In the genomic region with DNA sequence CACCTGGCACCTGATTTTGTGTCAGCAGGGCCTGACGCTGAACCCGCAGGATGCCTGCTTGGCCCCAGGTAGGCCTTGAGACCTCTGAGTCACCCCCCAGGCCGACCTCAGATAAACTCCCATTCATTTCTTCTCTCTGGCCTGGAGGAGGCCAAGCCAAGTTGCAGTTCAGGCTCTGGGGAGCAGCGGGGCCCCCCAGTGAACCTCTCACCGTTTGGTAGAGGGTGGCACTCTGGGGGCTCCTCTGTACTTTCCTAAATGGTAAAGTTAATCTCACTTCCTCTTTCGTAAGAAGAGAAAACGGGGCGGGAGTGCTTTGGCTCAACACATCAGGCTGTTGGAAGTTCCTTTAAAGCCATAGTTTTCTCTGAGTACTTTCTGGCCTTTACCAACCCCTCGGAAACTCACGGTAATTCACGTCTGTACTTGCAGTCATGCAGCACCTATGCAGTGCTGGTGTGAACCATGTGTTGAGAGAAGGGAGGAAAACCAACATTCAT, we compare ENCODE assay signal across 8 cellular contexts. TPM values are rescaled to one million over a fixed set of nuclear protein-coding genes. Genes with fewer than 3 reads are reported as not detected.
DNase-seq lines count a peak whose midpoint lies in the region; ATAC-seq, FAIRE-seq and TF ChIP-seq lines count a peak whose summit lies in the region.

No MANE protein-coding gene starts in this region.

- DNase-seq in A549 (ENCODE audit: low read depth in 1 of 2, low spot score in 1 of 2): no peak
- DNase-seq in GM20000 (ENCODE audit: low spot score): peak; percentile 72
- peak; percentile 90 for DNase-seq in Karpas-422
- no peak for DNase-seq in stimulated activated CD4-positive, alpha-beta T cell treated with anti-CD3 and anti-CD28 coated beads, Interleukin-1b, Interleukin-23, amount 100 ng/mL, for 48 hours
- DNase-seq in DMS 273 (lab: John Stamatoyannopoulos, UW; ENCODE audit: unreplicated experiment): no peak
- no peak for DNase-seq in H9

- H3K79me2 ChIP-seq in Karpas-422 (ENCODE audit: low read length) (no peaks in the 10 kb centered on the region), H9 (ENCODE audit: insufficient read depth, low read length) (no peaks in the 10 kb centered on the region)

- H3K4me1 Mint-ChIP-seq in H9: peaks cover 42 to 50% of the 10 kb centered on the region in 2 experiments

- no peak overlapping the region for H3K4me3 ChIP-seq in A549
- peak overlapping the region; percentile 37; the same call in 1 of the 2 replicates for H3K4me3 ChIP-seq in Karpas-422 (ENCODE audit: low read length)
- peak overlapping the region in 1 of 2 donors; percentile 8 for H3K4me3 ChIP-seq in gastroesophageal sphincter

- H3K9me2 ChIP-seq in Karpas-422 (replicated peaks; ENCODE audit: insufficient read depth, low read length): no peaks in the 10 kb centered on the region

- H3K27ac Mint-ChIP-seq in H9: no peak overlapping the region

- H3K9ac ChIP-seq in Karpas-422 (ENCODE audit: low read length): peak overlapping the region; percentile 45; the same call in 1 of the 2 replicates
- H3K9ac ChIP-seq in H9 (ENCODE audit: extremely low read depth, insufficient read length, low read length): no peak overlapping the region

- no peak overlapping the region for H2BK120ac ChIP-seq in H9 (ENCODE audit: low read depth, low read length, poor library complexity, severe bottlenecking)

- no peak overlapping the region for H3K23ac ChIP-seq in H9 (ENCODE audit: insufficient read length, low read depth, low read length)

- no peaks in the 10 kb centered on the region for H3K36me3 ChIP-seq in Karpas-422 (ENCODE audit: insufficient read depth, low read length)
- peaks cover 0 to 5% of the 10 kb centered on the region in 2 donors for H3K36me3 ChIP-seq in gastroesophageal sphincter

- H2BK12ac ChIP-seq in H9 (ENCODE audit: insufficient read length, low read depth, low read length): no peak overlapping the region

- no peak overlapping the region for H4K8ac ChIP-seq in H9 (replicated peaks; ENCODE audit: insufficient read length, low read depth, low read length)

- peaks cover 42% of the 10 kb centered on the region for H3K4me1 ChIP-seq in A549
- H3K4me1 ChIP-seq in Karpas-422 (ENCODE audit: low read length): peaks cover 41% of the 10 kb centered on the region
- peaks cover 0 to 69% (median 7%) of the 10 kb centered on the region in 3 donors for H3K4me1 ChIP-seq in gastroesophageal sphincter
- no peaks in the 10 kb centered on the region; the same call in 1 of the 2 replicates for H3K4me1 ChIP-seq in H9 (ENCODE audit: insufficient read depth, low read length)

- POLR2A ChIA-PET in A549 (lab: Yijun Ruan, JAX): no interaction called here

- H3K79me1 ChIP-seq in H9 (ENCODE audit: insufficient read depth, low read depth, low read length, poor library complexity, severe bottlenecking): no peaks in the 10 kb centered on the region

- H3K27me3 ChIP-seq in Karpas-422 (ENCODE audit: low read length): peaks cover 4% of the 10 kb centered on the region; the same call in 1 of the 2 replicates
- no peaks in the 10 kb centered on the region for H3K27me3 ChIP-seq in gastroesophageal sphincter
- H3K27me3 ChIP-seq in H9 (ENCODE audit: insufficient read depth, low read length): peaks cover 15% of the 10 kb centered on the region

- WGBS in A549 (ENCODE audit: missing lambda C conversion rate): 83% methylated on average over 11 of the region's 11 CpGs
- 59 to 72% methylated on average over 7 to 8 of the region's 11 CpGs for WGBS in gastroesophageal sphincter (ENCODE audit: low coverage in 1 of 2), 2 donors
- WGBS in H9 (ENCODE audit: extremely low coverage, insufficient read length, low lambda C conversion rate): no CpG with 5 or more reads among the region's 11 CpGs

- peak overlapping the region in 1 of 2 experiments; percentile 57; a peak in 2 of 6 replicates for H3K27ac ChIP-seq in A549
- peak overlapping the region; percentile 39; the same call in 1 of the 2 replicates for H3K27ac ChIP-seq in Karpas-422 (ENCODE audit: low read length)
- peak overlapping the region in 3 of 4 donors; percentile 48 to 96 (median 95) for H3K27ac ChIP-seq in gastroesophageal sphincter
- no peak overlapping the region for H3K27ac ChIP-seq in H9 (ENCODE audit: insufficient read length, low read depth, low read length)

- H2BK5ac ChIP-seq in H9 (ENCODE audit: insufficient read length, low read length): no peak overlapping the region

- no peak overlapping the region for H3T11ph ChIP-seq in H9 (ENCODE audit: low read length)

- no peaks in the 10 kb centered on the region for H3K9me3 ChIP-seq in A549
- H3K9me3 ChIP-seq in Karpas-422 (ENCODE audit: low read length): no peaks in the 10 kb centered on the region
- no peaks in the 10 kb centered on the region for H3K9me3 ChIP-seq in gastroesophageal sphincter
- no peaks in the 10 kb centered on the region for H3K9me3 ChIP-seq in H9 (ENCODE audit: control insufficient read depth, low read depth, low read length)

- no peak for TF ChIP-seq RAD21 in A549 (conservative IDR thresholded peaks at IDR 0.05 in 1 of 2, IDR thresholded peaks at IDR 0.05 in 1 of 2)

- peaks cover 3% of the 10 kb centered on the region; the same call in 1 of the 2 replicates for H4K20me1 ChIP-seq in Karpas-422 (ENCODE audit: insufficient read depth, low read depth, low read length)
- H4K20me1 ChIP-seq in H9 (ENCODE audit: control insufficient read depth, insufficient read depth, insufficient read length): no peaks in the 10 kb centered on the region

- CTCF ChIA-PET in A549 (lab: Yijun Ruan, JAX): interaction anchor here (1.2 to 2.1 kb wide), 2 partner anchors 96 to 274 kb away, joined by 6 to 12 read pairs; no protein-coding TSS in a partner anchor

- H3K14ac ChIP-seq in H9 (ENCODE audit: insufficient read depth, low read length): no peak overlapping the region

- H3K4ac ChIP-seq in H9 (ENCODE audit: low read depth, low read length): no peak overlapping the region

- ATAC-seq in A549: no peak
- ATAC-seq in gastroesophageal sphincter: no peak
- no peak for ATAC-seq in GM21515 (IDR thresholded peaks at IDR 0.05; ENCODE audit: unreplicated experiment)

- no peak overlapping the region for H2AK5ac ChIP-seq in H9 (ENCODE audit: insufficient read length, low read length)

- no peak overlapping the region for H3K18ac ChIP-seq in H9 (ENCODE audit: insufficient read length, low read depth, low read length)

- no peak overlapping the region for H4K5ac ChIP-seq in H9 (ENCODE audit: insufficient read length, low read depth, low read length)

- no peak overlapping the region for H2BK15ac ChIP-seq in H9 (ENCODE audit: low read depth, low read length)

- peaks cover 54% of the 10 kb centered on the region for H3K27me3 Mint-ChIP-seq in H9 (ENCODE audit: low read depth)

- no peak overlapping the region for H4K91ac ChIP-seq in H9 (ENCODE audit: insufficient read length, low read depth, low read length)

- FAIRE-seq in A549 (lab: Jason Lieb, UNC): no peak

- H3K4me2 ChIP-seq in A549: peak overlapping the region; percentile 19; the same call in 1 of the 3 replicates
- peak overlapping the region; percentile 66 for H3K4me2 ChIP-seq in Karpas-422 (ENCODE audit: low read depth, low read length, poor library complexity, severe bottlenecking)
- no peak overlapping the region for H3K4me2 ChIP-seq in H9 (ENCODE audit: insufficient read depth, insufficient read length, low read length)

- no peak for TF ChIP-seq CTCF in A549 (IDR thresholded peaks at IDR 0.05)
- no peak for TF ChIP-seq CTCF in GM20000 (IDR thresholded peaks at IDR 0.05; ENCODE audit: extremely low read depth, missing control alignments)
- TF ChIP-seq CTCF in gastroesophageal sphincter (IDR thresholded peaks at IDR 0.05): no peak
- no peak for TF ChIP-seq CTCF in H9 (conservative IDR thresholded peaks at IDR 0.05)

- no peaks in the 10 kb centered on the region for H3K9me3 Mint-ChIP-seq in H9

- H3K23me2 ChIP-seq in H9 (ENCODE audit: insufficient read length, low read depth, low read length, poor library complexity, severe bottlenecking): peaks cover 9% of the 10 kb centered on the region

- no peak overlapping the region for H2BK20ac ChIP-seq in H9 (ENCODE audit: low read depth, low read length, poor library complexity, severe bottlenecking)

- TF ChIP-seq POLR2A in A549 (IDR thresholded peaks at IDR 0.05; ENCODE audit: low read length): no peak
- no peak for TF ChIP-seq POLR2A in gastroesophageal sphincter (IDR thresholded peaks at IDR 0.05)

- no peak overlapping the region for H3K56ac ChIP-seq in H9 (ENCODE audit: insufficient read length, low read depth, low read length)

- peaks cover 0 to 3% (median 0%) of the 10 kb centered on the region in 3 experiments; a peak in 1 of 7 replicates for H3K36me3 Mint-ChIP-seq in H9 (ENCODE audit: insufficient read depth in 1 of 3, low read depth in 3 of 3)

- H3K4me3 Mint-ChIP-seq in H9: no peak overlapping the region

- TF ChIP-seq EP300 in A549 (IDR thresholded peaks at IDR 0.05) (no peak), gastroesophageal sphincter (IDR thresholded peaks at IDR 0.05) (no peak)

- H2AFZ ChIP-seq in Karpas-422 (ENCODE audit: low read length) (peak overlapping the region; percentile 53; the same call in 1 of the 2 replicates), H9 (ENCODE audit: low read length) (no peak overlapping the region)

TF ChIP-seq in A549, 52 proteins besides CTCF, POLR2A, EP300 and RAD21 (continues in another document):
- TF ChIP-seq SREBF2 (IDR thresholded peaks at IDR 0.05) (no peak), NFE2L2 (conservative IDR thresholded peaks at IDR 0.05; ENCODE audit: low read length) (no peak), RFX5 (IDR thresholded peaks at IDR 0.05) (no peak), CBX8 (IDR thresholded peaks at IDR 0.05) (no peak), ESRRA (IDR thresholded peaks at IDR 0.05; ENCODE audit: borderline replicate concordance, low read length) (no peak), ZNF302 (CRISPR knock-in tag; IDR thresholded peaks at IDR 0.05) (no peak), KDM5A (IDR thresholded peaks at IDR 0.05) (no peak)
- TF ChIP-seq, protein P1, sequence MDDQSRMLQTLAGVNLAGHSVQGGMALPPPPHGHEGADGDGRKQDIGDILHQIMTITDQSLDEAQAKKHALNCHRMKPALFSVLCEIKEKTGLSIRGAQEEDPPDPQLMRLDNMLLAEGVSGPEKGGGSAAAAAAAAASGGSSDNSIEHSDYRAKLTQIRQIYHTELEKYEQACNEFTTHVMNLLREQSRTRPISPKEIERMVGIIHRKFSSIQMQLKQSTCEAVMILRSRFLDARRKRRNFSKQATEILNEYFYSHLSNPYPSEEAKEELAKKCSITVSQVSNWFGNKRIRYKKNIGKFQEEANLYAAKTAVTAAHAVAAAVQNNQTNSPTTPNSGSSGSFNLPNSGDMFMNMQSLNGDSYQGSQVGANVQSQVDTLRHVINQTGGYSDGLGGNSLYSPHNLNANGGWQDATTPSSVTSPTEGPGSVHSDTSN (IDR thresholded peaks at IDR 0.05): no peak

RNA-seq across cellular contexts. Expression of a gene that starts 2.8 kb away (rescaled TPM):
- polyA plus RNA-seq in A549 (2011; rRNA removed) (12.8 and 18.3 TPM in 2 replicates), A549 (2017; fragmentation: RNase III; extraction: RNeasy Plus Mini Kit Qiagen cat#74134 plus additional on column Dnase treatment) (21.2 to 22.0 TPM (median 21.6 TPM) in 3 replicates)
- 28.5 and 34.4 TPM in 2 replicates for polyA plus RNA-seq in A549 (2012; cell fraction: cytosol; rRNA removed)
- 31.9 and 32.8 TPM in 2 replicates for polyA plus RNA-seq in A549 (2012; cell fraction: nucleus; rRNA removed)
- polyA minus RNA-seq in A549 (2011; rRNA and poly(A)+ RNA removed): 11.8 and 14.1 TPM in 2 replicates
- total RNA-seq in Karpas-422 (2014; rRNA removed; shearing (Covaris generic); ENCODE audit: low replicate concordance): 0.30 and 0.36 TPM in 2 replicates
- total RNA-seq in gastroesophageal sphincter (10 to 100 TPM; 11.7 to 31.7 (median 27.4) TPM), H9 (2021) (5.8 and 6.0 TPM in 2 replicates)

Comparison
In these comparisons a context has a peak if more than half of its experiments do, and no peak if none do; other contexts are left out.
1. DNase-seq: peak in GM20000 (single experiment) and Karpas-422 (single experiment); none in A549 (0 of 2), stimulated activated CD4-positive, alpha-beta T cell treated with anti-CD3 and anti-CD28 coated beads, Interleukin-1b, Interleukin-23, amount 100 ng/mL, for 48 hours (single experiment), DMS 273 (single experiment) and H9 (single experiment).